In genomic region chrX:153421856-153422255, GRCh38 we compare ENCODE assay signal across 8 cellular contexts. TPM values are rescaled to one million over a fixed set of nuclear protein-coding genes. Genes with fewer than 3 reads are reported as not detected.
"Had no signal": no experiment of that assay in that cellular context is flagged by ENCODE, and none has a peak within 500 bp of the region (broad histone marks: within the 10 kb centered on the region; RNA-seq: fewer than 3 reads in every experiment).

No MANE protein-coding gene starts in this region.

- DNase-seq: GDM1, GF-D8 had no signal

- ATAC-seq: GM12878 had no signal

- FAIRE-seq: G401.6, GM12878, GM12891, GM12892, GM18507 had no signal

- H3K4me3 ChIP-seq: GM12878 had no signal

RNA-seq across cellular contexts. Expression of gene ZFP92, which starts 10.6 kb away (rescaled TPM):
- total RNA-seq: G401 had no signal

RNA-seq across cellular contexts. Expression of gene PNMA6E, which starts 20.7 kb away (rescaled TPM):
- total RNA-seq: G401, GM12878 had no signal
- polyA plus RNA-seq: GM12878 had no signal

RNA-seq across cellular contexts. Expression of gene TREX2, which starts 24.0 kb away (rescaled TPM):
- total RNA-seq: G401 had no signal
